In genomic region chr16:28289939-28290862, GRCh38 we compare ENCODE assay signal across 2 cellular contexts.
TF ChIP-seq lines count a peak whose summit lies in the region.

No MANE protein-coding gene starts in this region.

TF ChIP-seq in HEK293, 187 proteins besides CTCF, POLR2A, EP300 and RAD21:
- TF ChIP-seq, protein P1, sequence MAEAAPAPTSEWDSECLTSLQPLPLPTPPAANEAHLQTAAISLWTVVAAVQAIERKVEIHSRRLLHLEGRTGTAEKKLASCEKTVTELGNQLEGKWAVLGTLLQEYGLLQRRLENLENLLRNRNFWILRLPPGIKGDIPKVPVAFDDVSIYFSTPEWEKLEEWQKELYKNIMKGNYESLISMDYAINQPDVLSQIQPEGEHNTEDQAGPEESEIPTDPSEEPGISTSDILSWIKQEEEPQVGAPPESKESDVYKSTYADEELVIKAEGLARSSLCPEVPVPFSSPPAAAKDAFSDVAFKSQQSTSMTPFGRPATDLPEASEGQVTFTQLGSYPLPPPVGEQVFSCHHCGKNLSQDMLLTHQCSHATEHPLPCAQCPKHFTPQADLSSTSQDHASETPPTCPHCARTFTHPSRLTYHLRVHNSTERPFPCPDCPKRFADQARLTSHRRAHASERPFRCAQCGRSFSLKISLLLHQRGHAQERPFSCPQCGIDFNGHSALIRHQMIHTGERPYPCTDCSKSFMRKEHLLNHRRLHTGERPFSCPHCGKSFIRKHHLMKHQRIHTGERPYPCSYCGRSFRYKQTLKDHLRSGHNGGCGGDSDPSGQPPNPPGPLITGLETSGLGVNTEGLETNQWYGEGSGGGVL (tag by site-specific recombination; IDR thresholded peaks at IDR 0.05), result no peak
- TF ChIP-seq ZNF362 (tag by site-specific recombination; IDR thresholded peaks at IDR 0.05) (no peak), ZNF16 (tag by site-specific recombination; IDR thresholded peaks at IDR 0.05; ENCODE audit: low read depth) (no peak), ZNF621 (tag by site-specific recombination; IDR thresholded peaks at IDR 0.05) (no peak), ZNF843 (tag by site-specific recombination; IDR thresholded peaks at IDR 0.05) (no peak), ZNF366 (tag by site-specific recombination; conservative IDR thresholded peaks at IDR 0.05) (peak; percentile 87), ZNF76 (tag by site-specific recombination; IDR thresholded peaks at IDR 0.05; ENCODE audit: borderline replicate concordance, low read depth) (no peak), ZNF121 (tag by site-specific recombination; IDR thresholded peaks at IDR 0.05) (peak; percentile 84), YY2 (tag by site-specific recombination; IDR thresholded peaks at IDR 0.05) (no peak), PRDM1 (tag by site-specific recombination; IDR thresholded peaks at IDR 0.05) (0 out of 2 replicates have a peak, but pooled peaks have one; percentile 14), ZBTB17 (tag by site-specific recombination; IDR thresholded peaks at IDR 0.05) (peak; percentile 25; the same call in 1 of the 2 replicates), ZNF112 (tag by site-specific recombination; IDR thresholded peaks at IDR 0.05) (no peak), OSR2 (tag by site-specific recombination; IDR thresholded peaks at IDR 0.05) (no peak), ZNF626 (tag by site-specific recombination; IDR thresholded peaks at IDR 0.05) (no peak)
- TF ChIP-seq, protein P2, sequence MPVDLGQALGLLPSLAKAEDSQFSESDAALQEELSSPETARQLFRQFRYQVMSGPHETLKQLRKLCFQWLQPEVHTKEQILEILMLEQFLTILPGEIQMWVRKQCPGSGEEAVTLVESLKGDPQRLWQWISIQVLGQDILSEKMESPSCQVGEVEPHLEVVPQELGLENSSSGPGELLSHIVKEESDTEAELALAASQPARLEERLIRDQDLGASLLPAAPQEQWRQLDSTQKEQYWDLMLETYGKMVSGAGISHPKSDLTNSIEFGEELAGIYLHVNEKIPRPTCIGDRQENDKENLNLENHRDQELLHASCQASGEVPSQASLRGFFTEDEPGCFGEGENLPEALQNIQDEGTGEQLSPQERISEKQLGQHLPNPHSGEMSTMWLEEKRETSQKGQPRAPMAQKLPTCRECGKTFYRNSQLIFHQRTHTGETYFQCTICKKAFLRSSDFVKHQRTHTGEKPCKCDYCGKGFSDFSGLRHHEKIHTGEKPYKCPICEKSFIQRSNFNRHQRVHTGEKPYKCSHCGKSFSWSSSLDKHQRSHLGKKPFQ (tag by site-specific recombination; IDR thresholded peaks at IDR 0.05), result no peak

TF ChIP-seq in neural cell, 6 proteins besides CTCF, POLR2A, EP300 and RAD21 (continued from another document):
- no peak for TF ChIP-seq REST (IDR thresholded peaks at IDR 0.05; ENCODE audit: borderline replicate concordance)
- no peak for TF ChIP-seq TAF1 (IDR thresholded peaks at IDR 0.05; ENCODE audit: low read depth)
- no peak for TF ChIP-seq SMC3 (conservative IDR thresholded peaks at IDR 0.05; ENCODE audit: poor library complexity)
